In the genomic region with DNA sequence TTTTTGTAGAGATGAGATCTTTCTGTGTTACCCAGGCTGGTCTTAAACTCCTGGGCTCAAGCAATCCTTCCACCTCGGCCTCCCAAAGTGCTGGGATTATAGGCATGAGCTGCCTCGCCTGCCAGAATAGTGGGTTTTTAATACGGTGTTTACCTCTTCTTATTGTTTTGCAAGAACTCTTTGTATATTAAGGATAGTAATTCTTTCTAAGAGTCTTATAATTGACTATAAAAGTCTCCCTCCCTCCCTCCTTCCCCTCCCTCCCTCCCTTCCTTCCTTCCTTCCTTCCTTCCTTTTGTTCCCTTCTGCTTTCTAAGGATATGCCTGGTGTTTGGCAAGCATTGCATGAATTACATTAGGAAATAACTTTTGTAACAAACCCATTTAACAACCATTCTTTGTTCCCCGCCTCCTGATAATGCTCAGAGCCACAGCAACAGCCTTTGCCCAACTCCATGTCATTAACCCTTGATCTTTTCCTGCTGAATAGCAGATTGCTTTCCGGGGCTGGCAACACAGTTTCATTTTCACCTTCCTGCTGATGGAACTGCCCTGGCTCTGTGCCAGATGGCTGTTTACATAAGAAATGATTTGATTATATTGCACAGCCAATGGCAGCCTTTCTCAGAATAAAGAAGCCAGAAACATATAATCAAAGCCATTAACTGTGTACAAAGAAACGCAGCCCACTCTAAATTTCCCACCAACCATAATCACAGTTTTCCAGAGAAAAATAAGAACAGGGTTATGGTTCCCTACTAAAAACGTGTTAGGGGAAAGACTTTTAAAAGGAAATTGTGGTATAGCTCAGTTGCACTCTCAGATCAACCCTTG, we compare ENCODE assay signal across 9 cellular contexts.
DNase-seq lines count a peak whose midpoint lies in the region; ATAC-seq lines count a peak whose summit lies in the region.
"Had no signal": no experiment of that assay in that cellular context is flagged by ENCODE, and none has a peak within 500 bp of the region (broad histone marks: within the 10 kb centered on the region; RNA-seq: fewer than 3 reads in every experiment).

No MANE protein-coding gene starts in this region.

- H3K4me3 Mint-ChIP-seq in activated CD4-positive, alpha-beta T cell treated with anti-CD3 and anti-CD28 coated beads, Interleukin-2, amount 10 ng/mL, durations not matched to agents 7 days and 5 days = peak overlapping the region; percentile 7
- H3K4me3 Mint-ChIP-seq in activated T-cell treated with anti-CD3 and anti-CD28 coated beads, Interleukin-2, amount 50 U/mL, for 72 hours = peak overlapping the region in 1 of 2 donors; percentile 13
- H3K4me3 Mint-ChIP-seq: dendritic cell treated with granulocyte-macrophage colony-stimulating factor and Interleukin-4, amounts not matched to agents 40 ng/mL and 50 ng/mL, for 4 days had no signal

- DNase-seq in GDM1 (lab: John Stamatoyannopoulos, UW) (peak; percentile 24), NCI-H2107 treated with DMSO at 0.1 percent for 48 hours (lab: John Stamatoyannopoulos, UW; ENCODE audit: unreplicated experiment) (peak; percentile 85), left ventricle myocardium superior (peak; percentile 73)
- DNase-seq in activated CD4-positive, alpha-beta T cell treated with anti-CD3 and anti-CD28 coated beads, Interleukin-2, amount 10 ng/mL, durations not matched to agents 7 days and 5 days = peak; percentile 80
- no peak for DNase-seq in activated T-cell treated with anti-CD3 and anti-CD28 coated beads, Interleukin-2, amount 50 U/mL, for 72 hours

- intact Hi-C loops in left ventricle myocardium superior (cut with micrococcal nuclease) = no loop called here

- CTCF ChIA-PET in activated CD4-positive, alpha-beta T cell treated with anti-CD3 and anti-CD28 coated beads, Interleukin-2, amount 10 ng/mL, durations not matched to agents 7 days and 5 days (lab: Charles Lee) = interaction anchor here (1.0 to 1.3 kb wide), 2 partner anchors 9 to 88 kb away, joined by 3 to 5 read pairs; no protein-coding TSS in a partner anchor

- ATAC-seq in left ventricle myocardium superior = peak; percentile 46
- ATAC-seq in HG03342 (IDR thresholded peaks at IDR 0.05; ENCODE audit: unreplicated experiment) = no peak
- no peak for ATAC-seq in HG03460 (IDR thresholded peaks at IDR 0.05; ENCODE audit: unreplicated experiment)
- no peak for ATAC-seq in GM19397 (IDR thresholded peaks at IDR 0.05; ENCODE audit: unreplicated experiment)
- no peak for ATAC-seq in activated T-cell treated with anti-CD3 and anti-CD28 coated beads, Interleukin-2, amount 50 U/mL, for 72 hours (replicated peaks in 1 of 2)

- peak overlapping the region; percentile 84 for H3K27ac Mint-ChIP-seq in activated CD4-positive, alpha-beta T cell treated with anti-CD3 and anti-CD28 coated beads, Interleukin-2, amount 10 ng/mL, durations not matched to agents 7 days and 5 days
- H3K27ac Mint-ChIP-seq in activated T-cell treated with anti-CD3 and anti-CD28 coated beads, Interleukin-2, amount 50 U/mL, for 72 hours = no peak overlapping the region
- H3K27ac Mint-ChIP-seq: dendritic cell treated with granulocyte-macrophage colony-stimulating factor and Interleukin-4, amounts not matched to agents 40 ng/mL and 50 ng/mL, for 4 days had no signal

- H3K4me1 Mint-ChIP-seq in activated CD4-positive, alpha-beta T cell treated with anti-CD3 and anti-CD28 coated beads, Interleukin-2, amount 10 ng/mL, durations not matched to agents 7 days and 5 days = peaks cover 30% of the 10 kb centered on the region
- peaks cover 13% of the 10 kb centered on the region for H3K4me1 Mint-ChIP-seq in activated T-cell treated with anti-CD3 and anti-CD28 coated beads, Interleukin-2, amount 50 U/mL, for 72 hours (ENCODE audit: low read depth)

- POLR2A ChIA-PET in activated CD4-positive, alpha-beta T cell treated with anti-CD3 and anti-CD28 coated beads, Interleukin-2, amount 10 ng/mL, durations not matched to agents 7 days and 5 days (lab: Charles Lee) = no interaction called here

- H3K9me3 Mint-ChIP-seq in activated CD4-positive, alpha-beta T cell treated with anti-CD3 and anti-CD28 coated beads, Interleukin-2, amount 10 ng/mL, durations not matched to agents 7 days and 5 days = no peaks in the 10 kb centered on the region
- H3K9me3 Mint-ChIP-seq in activated T-cell treated with anti-CD3 and anti-CD28 coated beads, Interleukin-2, amount 50 U/mL, for 72 hours = no peaks in the 10 kb centered on the region

- H3K27me3 Mint-ChIP-seq in activated CD4-positive, alpha-beta T cell treated with anti-CD3 and anti-CD28 coated beads, Interleukin-2, amount 10 ng/mL, durations not matched to agents 7 days and 5 days = peaks cover 4% of the 10 kb centered on the region
- peaks cover 6% of the 10 kb centered on the region for H3K27me3 Mint-ChIP-seq in activated T-cell treated with anti-CD3 and anti-CD28 coated beads, Interleukin-2, amount 50 U/mL, for 72 hours (ENCODE audit: low read depth)

- no peaks in the 10 kb centered on the region for H3K36me3 Mint-ChIP-seq in activated CD4-positive, alpha-beta T cell treated with anti-CD3 and anti-CD28 coated beads, Interleukin-2, amount 10 ng/mL, durations not matched to agents 7 days and 5 days (ENCODE audit: low read depth)
- no peaks in the 10 kb centered on the region for H3K36me3 Mint-ChIP-seq in activated T-cell treated with anti-CD3 and anti-CD28 coated beads, Interleukin-2, amount 50 U/mL, for 72 hours (ENCODE audit: insufficient read depth in 2 of 2)

Comparison
In these comparisons a context has a peak if more than half of its experiments do, and no peak if none do; other contexts are left out.
1. DNase-seq: peak in GDM1 (single experiment), NCI-H2107 treated with DMSO at 0.1 percent for 48 hours (single experiment), activated CD4-positive, alpha-beta T cell treated with anti-CD3 and anti-CD28 coated beads, Interleukin-2, amount 10 ng/mL, durations not matched to agents 7 days and 5 days (single experiment) and left ventricle myocardium superior (single experiment); none in activated T-cell treated with anti-CD3 and anti-CD28 coated beads, Interleukin-2, amount 50 U/mL, for 72 hours (0 of 2).